ENCODE assay signal across 2 cellular contexts in the genomic region with DNA sequence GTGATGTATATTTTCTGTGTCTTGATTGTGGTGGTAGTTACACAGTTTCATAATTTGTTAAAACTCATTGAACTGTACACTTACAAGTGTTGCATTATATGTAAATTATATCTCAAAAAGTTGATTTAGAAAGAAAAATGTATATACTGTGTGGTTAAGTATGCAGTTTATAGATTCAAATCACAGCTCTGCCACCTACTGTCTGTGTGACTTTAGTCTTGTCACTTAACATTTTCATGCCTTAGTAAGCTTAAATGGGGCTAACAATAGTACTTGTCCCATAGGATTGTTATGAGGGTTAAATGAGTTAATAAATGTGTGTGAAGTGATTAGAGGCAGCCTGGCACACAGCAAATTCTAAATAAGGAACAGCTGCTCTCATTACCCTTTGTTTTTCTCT.
TF ChIP-seq lines count a peak whose summit lies in the region.

No MANE protein-coding gene starts in this region.

TF ChIP-seq in HCT116, 20 proteins besides CTCF, POLR2A, EP300 and RAD21 (continued from another document):
- no peak for TF ChIP-seq CBX3 (IDR thresholded peaks at IDR 0.05; ENCODE audit: low read depth)
- TF ChIP-seq ZNF274 (IDR thresholded peaks at IDR 0.05; ENCODE audit: low read depth, low read length), result no peak
- no peak for TF ChIP-seq EZH2phosphoT487 (IDR thresholded peaks at IDR 0.05; ENCODE audit: borderline replicate concordance)
- TF ChIP-seq, protein P1, sequence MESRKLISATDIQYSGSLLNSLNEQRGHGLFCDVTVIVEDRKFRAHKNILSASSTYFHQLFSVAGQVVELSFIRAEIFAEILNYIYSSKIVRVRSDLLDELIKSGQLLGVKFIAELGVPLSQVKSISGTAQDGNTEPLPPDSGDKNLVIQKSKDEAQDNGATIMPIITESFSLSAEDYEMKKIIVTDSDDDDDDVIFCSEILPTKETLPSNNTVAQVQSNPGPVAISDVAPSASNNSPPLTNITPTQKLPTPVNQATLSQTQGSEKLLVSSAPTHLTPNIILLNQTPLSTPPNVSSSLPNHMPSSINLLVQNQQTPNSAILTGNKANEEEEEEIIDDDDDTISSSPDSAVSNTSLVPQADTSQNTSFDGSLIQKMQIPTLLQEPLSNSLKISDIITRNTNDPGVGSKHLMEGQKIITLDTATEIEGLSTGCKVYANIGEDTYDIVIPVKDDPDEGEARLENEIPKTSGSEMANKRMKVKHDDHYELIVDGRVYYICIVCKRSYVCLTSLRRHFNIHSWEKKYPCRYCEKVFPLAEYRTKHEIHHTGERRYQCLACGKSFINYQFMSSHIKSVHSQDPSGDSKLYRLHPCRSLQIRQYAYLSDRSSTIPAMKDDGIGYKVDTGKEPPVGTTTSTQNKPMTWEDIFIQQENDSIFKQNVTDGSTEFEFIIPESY (IDR thresholded peaks at IDR 0.05; ENCODE audit: extremely low read depth, insufficient replicate concordance, low read length), result no peak

TF ChIP-seq in GM12878, 131 proteins besides CTCF, POLR2A, EP300 and RAD21:
- TF ChIP-seq CHD1 (IDR thresholded peaks at IDR 0.05; ENCODE audit: low read depth, low read length) (no peak), IKZF1 (conservative IDR thresholded peaks at IDR 0.05) (no peak), MYB (IDR thresholded peaks at IDR 0.05; ENCODE audit: borderline replicate concordance, low read depth, low read length) (no peak), JUND (IDR thresholded peaks at IDR 0.05; ENCODE audit: low read depth, low read length) (no peak), HDGF (IDR thresholded peaks at IDR 0.05) (no peak), LARP7 (IDR thresholded peaks at IDR 0.05) (no peak), HDAC6 (IDR thresholded peaks at IDR 0.05; ENCODE audit: unreplicated experiment) (no peak), WRNIP1 (IDR thresholded peaks at IDR 0.05; ENCODE audit: borderline replicate concordance, low read depth, low read length) (no peak), NR2C1 (IDR thresholded peaks at IDR 0.05) (no peak), GATAD2B (conservative IDR thresholded peaks at IDR 0.05; ENCODE audit: low read depth) (no peak), SIN3A (IDR thresholded peaks at IDR 0.05; ENCODE audit: low read depth, low read length) (no peak), MEF2B (IDR thresholded peaks at IDR 0.05; ENCODE audit: partially characterized antibody, poor library complexity, severe bottlenecking) (no peak), HDAC2 (IDR thresholded peaks at IDR 0.05) (no peak), EED (IDR thresholded peaks at IDR 0.05; ENCODE audit: low read depth) (no peak), YBX1 (IDR thresholded peaks at IDR 0.05) (no peak), SREBF1 (IDR thresholded peaks at IDR 0.05; ENCODE audit: low read length) (no peak)
- TF ChIP-seq, protein P2, sequence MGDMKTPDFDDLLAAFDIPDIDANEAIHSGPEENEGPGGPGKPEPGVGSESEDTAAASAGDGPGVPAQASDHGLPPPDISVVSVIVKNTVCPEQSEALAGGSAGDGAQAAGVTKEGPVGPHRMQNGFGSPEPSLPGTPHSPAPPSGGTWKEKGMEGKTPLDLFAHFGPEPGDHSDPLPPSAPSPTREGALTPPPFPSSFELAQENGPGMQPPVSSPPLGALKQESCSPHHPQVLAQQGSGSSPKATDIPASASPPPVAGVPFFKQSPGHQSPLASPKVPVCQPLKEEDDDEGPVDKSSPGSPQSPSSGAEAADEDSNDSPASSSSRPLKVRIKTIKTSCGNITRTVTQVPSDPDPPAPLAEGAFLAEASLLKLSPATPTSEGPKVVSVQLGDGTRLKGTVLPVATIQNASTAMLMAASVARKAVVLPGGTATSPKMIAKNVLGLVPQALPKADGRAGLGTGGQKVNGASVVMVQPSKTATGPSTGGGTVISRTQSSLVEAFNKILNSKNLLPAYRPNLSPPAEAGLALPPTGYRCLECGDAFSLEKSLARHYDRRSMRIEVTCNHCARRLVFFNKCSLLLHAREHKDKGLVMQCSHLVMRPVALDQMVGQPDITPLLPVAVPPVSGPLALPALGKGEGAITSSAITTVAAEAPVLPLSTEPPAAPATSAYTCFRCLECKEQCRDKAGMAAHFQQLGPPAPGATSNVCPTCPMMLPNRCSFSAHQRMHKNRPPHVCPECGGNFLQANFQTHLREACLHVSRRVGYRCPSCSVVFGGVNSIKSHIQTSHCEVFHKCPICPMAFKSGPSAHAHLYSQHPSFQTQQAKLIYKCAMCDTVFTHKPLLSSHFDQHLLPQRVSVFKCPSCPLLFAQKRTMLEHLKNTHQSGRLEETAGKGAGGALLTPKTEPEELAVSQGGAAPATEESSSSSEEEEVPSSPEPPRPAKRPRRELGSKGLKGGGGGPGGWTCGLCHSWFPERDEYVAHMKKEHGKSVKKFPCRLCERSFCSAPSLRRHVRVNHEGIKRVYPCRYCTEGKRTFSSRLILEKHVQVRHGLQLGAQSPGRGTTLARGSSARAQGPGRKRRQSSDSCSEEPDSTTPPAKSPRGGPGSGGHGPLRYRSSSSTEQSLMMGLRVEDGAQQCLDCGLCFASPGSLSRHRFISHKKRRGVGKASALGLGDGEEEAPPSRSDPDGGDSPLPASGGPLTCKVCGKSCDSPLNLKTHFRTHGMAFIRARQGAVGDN (IDR thresholded peaks at IDR 0.05), result no peak
- TF ChIP-seq, protein P3, sequence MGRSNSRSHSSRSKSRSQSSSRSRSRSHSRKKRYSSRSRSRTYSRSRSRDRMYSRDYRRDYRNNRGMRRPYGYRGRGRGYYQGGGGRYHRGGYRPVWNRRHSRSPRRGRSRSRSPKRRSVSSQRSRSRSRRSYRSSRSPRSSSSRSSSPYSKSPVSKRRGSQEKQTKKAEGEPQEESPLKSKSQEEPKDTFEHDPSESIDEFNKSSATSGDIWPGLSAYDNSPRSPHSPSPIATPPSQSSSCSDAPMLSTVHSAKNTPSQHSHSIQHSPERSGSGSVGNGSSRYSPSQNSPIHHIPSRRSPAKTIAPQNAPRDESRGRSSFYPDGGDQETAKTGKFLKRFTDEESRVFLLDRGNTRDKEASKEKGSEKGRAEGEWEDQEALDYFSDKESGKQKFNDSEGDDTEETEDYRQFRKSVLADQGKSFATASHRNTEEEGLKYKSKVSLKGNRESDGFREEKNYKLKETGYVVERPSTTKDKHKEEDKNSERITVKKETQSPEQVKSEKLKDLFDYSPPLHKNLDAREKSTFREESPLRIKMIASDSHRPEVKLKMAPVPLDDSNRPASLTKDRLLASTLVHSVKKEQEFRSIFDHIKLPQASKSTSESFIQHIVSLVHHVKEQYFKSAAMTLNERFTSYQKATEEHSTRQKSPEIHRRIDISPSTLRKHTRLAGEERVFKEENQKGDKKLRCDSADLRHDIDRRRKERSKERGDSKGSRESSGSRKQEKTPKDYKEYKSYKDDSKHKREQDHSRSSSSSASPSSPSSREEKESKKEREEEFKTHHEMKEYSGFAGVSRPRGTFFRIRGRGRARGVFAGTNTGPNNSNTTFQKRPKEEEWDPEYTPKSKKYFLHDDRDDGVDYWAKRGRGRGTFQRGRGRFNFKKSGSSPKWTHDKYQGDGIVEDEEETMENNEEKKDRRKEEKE (IDR thresholded peaks at IDR 0.05), result no peak
- TF ChIP-seq, protein P4, sequence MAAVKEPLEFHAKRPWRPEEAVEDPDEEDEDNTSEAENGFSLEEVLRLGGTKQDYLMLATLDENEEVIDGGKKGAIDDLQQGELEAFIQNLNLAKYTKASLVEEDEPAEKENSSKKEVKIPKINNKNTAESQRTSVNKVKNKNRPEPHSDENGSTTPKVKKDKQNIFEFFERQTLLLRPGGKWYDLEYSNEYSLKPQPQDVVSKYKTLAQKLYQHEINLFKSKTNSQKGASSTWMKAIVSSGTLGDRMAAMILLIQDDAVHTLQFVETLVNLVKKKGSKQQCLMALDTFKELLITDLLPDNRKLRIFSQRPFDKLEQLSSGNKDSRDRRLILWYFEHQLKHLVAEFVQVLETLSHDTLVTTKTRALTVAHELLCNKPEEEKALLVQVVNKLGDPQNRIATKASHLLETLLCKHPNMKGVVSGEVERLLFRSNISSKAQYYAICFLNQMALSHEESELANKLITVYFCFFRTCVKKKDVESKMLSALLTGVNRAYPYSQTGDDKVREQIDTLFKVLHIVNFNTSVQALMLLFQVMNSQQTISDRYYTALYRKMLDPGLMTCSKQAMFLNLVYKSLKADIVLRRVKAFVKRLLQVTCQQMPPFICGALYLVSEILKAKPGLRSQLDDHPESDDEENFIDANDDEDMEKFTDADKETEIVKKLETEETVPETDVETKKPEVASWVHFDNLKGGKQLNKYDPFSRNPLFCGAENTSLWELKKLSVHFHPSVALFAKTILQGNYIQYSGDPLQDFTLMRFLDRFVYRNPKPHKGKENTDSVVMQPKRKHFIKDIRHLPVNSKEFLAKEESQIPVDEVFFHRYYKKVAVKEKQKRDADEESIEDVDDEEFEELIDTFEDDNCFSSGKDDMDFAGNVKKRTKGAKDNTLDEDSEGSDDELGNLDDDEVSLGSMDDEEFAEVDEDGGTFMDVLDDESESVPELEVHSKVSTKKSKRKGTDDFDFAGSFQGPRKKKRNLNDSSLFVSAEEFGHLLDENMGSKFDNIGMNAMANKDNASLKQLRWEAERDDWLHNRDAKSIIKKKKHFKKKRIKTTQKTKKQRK (IDR thresholded peaks at IDR 0.05; ENCODE audit: low read depth, low read length), result no peak
- TF ChIP-seq, protein P5, sequence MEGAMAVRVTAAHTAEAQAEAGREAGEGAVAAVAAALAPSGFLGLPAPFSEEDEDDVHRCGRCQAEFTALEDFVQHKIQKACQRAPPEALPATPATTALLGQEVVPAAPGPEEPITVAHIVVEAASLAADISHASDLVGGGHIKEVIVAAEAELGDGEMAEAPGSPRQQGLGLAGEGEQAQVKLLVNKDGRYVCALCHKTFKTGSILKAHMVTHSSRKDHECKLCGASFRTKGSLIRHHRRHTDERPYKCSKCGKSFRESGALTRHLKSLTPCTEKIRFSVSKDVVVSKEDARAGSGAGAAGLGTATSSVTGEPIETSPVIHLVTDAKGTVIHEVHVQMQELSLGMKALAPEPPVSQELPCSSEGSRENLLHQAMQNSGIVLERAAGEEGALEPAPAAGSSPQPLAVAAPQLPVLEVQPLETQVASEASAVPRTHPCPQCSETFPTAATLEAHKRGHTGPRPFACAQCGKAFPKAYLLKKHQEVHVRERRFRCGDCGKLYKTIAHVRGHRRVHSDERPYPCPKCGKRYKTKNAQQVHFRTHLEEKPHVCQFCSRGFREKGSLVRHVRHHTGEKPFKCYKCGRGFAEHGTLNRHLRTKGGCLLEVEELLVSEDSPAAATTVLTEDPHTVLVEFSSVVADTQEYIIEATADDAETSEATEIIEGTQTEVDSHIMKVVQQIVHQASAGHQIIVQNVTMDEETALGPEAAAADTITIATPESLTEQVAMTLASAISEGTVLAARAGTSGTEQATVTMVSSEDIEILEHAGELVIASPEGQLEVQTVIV (IDR thresholded peaks at IDR 0.05; ENCODE audit: borderline replicate concordance, partially characterized antibody), result no peak
TF ChIP-seq in GM12878: peak in this region for 0.
